Comparison of ENCODE assay signal across 16 cellular contexts in genomic region chr19:10736916-10737551, GRCh38. TPM values are rescaled to one million over a fixed set of nuclear protein-coding genes. Genes with fewer than 3 reads are reported as not detected.
DNase-seq lines count a peak whose midpoint lies in the region; ATAC-seq and TF ChIP-seq lines count a peak whose summit lies in the region.
"Had no signal": no experiment of that assay in that cellular context is flagged by ENCODE, and none has a peak within 500 bp of the region (broad histone marks: within the 10 kb centered on the region; RNA-seq: fewer than 3 reads in every experiment).

No MANE protein-coding gene starts in this region.

- ATAC-seq in heart right ventricle, result peak in 4 of 8 donors; percentile 15 to 30 (median 26)
- ATAC-seq: PC-3 had no signal

- H3K4me2 ChIP-seq in OCI-LY7 (ENCODE audit: low read length), result no peak overlapping the region
- no peak overlapping the region for H3K4me2 ChIP-seq in osteoblast (ENCODE audit: insufficient read depth, low read length)

- H3K4me1 ChIP-seq in CD8-positive, alpha-beta memory T cell (ENCODE audit: insufficient read depth, low read length), result peaks cover 15% of the 10 kb centered on the region
- H3K4me1 ChIP-seq in OCI-LY7 (ENCODE audit: insufficient read depth, low read length, poor library complexity, severe bottlenecking) (peaks cover 45% of the 10 kb centered on the region), heart right ventricle (peaks cover 0 to 79% (median 38%) of the 10 kb centered on the region in 9 donors), osteoblast (ENCODE audit: insufficient read depth, low read length) (no peaks in the 10 kb centered on the region)

- H3K27ac Mint-ChIP-seq in CD8-positive, alpha-beta memory T cell, result peak overlapping the region; percentile 39 to 88 (median 54)
- H3K27ac Mint-ChIP-seq: HFFc6 had no signal

- no peaks in the 10 kb centered on the region for H3K9me3 ChIP-seq in CD8-positive, alpha-beta memory T cell (ENCODE audit: low read length)
- H3K9me3 ChIP-seq in OCI-LY7 (ENCODE audit: low read length) (no peaks in the 10 kb centered on the region), heart right ventricle (peaks cover 0 to 14% (median 0%) of the 10 kb centered on the region in 11 donors), osteoblast (ENCODE audit: low read depth, low read length) (no peaks in the 10 kb centered on the region)

- H3K9me3 Mint-ChIP-seq in CD8-positive, alpha-beta memory T cell, result no peaks in the 10 kb centered on the region

- no peak for TF ChIP-seq CTCF in OCI-LY7 (conservative IDR thresholded peaks at IDR 0.05; ENCODE audit: low read length)
- no peak for TF ChIP-seq CTCF in heart right ventricle (IDR thresholded peaks at IDR 0.05)
- TF ChIP-seq CTCF in osteoblast (IDR thresholded peaks at IDR 0.05; ENCODE audit: extremely low read depth, low read depth, low read length), result no peak

- no peak overlapping the region for H3K4me3 ChIP-seq in CD8-positive, alpha-beta memory T cell (ENCODE audit: low read length)
- H3K4me3 ChIP-seq in OCI-LY7 (ENCODE audit: low read depth, low read length, poor library complexity, severe bottlenecking) (no peak overlapping the region), heart right ventricle (no peak overlapping the region), osteoblast (ENCODE audit: insufficient read depth, low read length) (no peak overlapping the region)

- H3K27me3 Mint-ChIP-seq in CD8-positive, alpha-beta memory T cell, result no peaks in the 10 kb centered on the region

- H3K4me3 Mint-ChIP-seq in CD8-positive, alpha-beta memory T cell, result no peak overlapping the region
- H3K4me3 Mint-ChIP-seq: HFFc6 had no signal

- peak overlapping the region; percentile 54 for H3K27ac ChIP-seq in CD8-positive, alpha-beta memory T cell (ENCODE audit: low read depth, low read length)
- H3K27ac ChIP-seq in OCI-LY7 (ENCODE audit: low read depth, low read length, poor library complexity, severe bottlenecking) (peak overlapping the region; percentile 15), heart right ventricle (peak overlapping the region in 7 of 10 donors; percentile 0 to 58 (median 41)), osteoblast (ENCODE audit: low read depth, low read length) (no peak overlapping the region)

- peaks cover 8% of the 10 kb centered on the region for H3K36me3 ChIP-seq in CD8-positive, alpha-beta memory T cell (ENCODE audit: insufficient read depth, low read length)
- H3K36me3 ChIP-seq in OCI-LY7 (ENCODE audit: insufficient read depth, low read length), result peaks cover 18% of the 10 kb centered on the region
- peaks cover 0 to 8% (median 0%) of the 10 kb centered on the region in 9 donors for H3K36me3 ChIP-seq in heart right ventricle
- no peaks in the 10 kb centered on the region for H3K36me3 ChIP-seq in osteoblast (ENCODE audit: insufficient read depth, low read length)

- H3K4me1 Mint-ChIP-seq in CD8-positive, alpha-beta memory T cell, result peaks cover 36 to 60% (median 46%) of the 10 kb centered on the region in 3 donors

- DNase-seq in CD8-positive, alpha-beta memory T cell, result no peak
- no peak for DNase-seq in OCI-LY7 (ENCODE audit: low spot score)
- no peak for DNase-seq in heart right ventricle
- DNase-seq in osteoblast (ENCODE audit: insufficient read length, low spot score, missing footprints), result peak; percentile 65
- no peak for DNase-seq in HPDE6-E6E7 (ENCODE audit: extremely low spot score)
- no peak for DNase-seq in NCI-H1417 treated with DMSO at 0.1 percent for 48 hours (lab: John Stamatoyannopoulos, UW)
- no peak for DNase-seq in activated CD4-positive, CD25-positive, alpha-beta regulatory T cell (lab: John Stamatoyannopoulos, UW)
- no peak for DNase-seq in posterior cingulate gyrus
- DNase-seq: activated CD4-positive, alpha-beta T cell treated with anti-CD3 and anti-CD28 coated beads, Interleukin-2, amount 50 U/mL, for 48 hours; COR-L47; dermis blood vessel endothelial cell; HFFc6; NCI-H1092; NCI-H446; PC-3; T-helper 2 cell had no signal

- no peaks in the 10 kb centered on the region for H3K9me2 ChIP-seq in OCI-LY7 (ENCODE audit: insufficient read depth, low read length)

- POLR2A ChIA-PET in CD8-positive, alpha-beta memory T cell (lab: Charles Lee), result no interaction called here
- POLR2A ChIA-PET in OCI-LY7 (lab: Charles Lee), result no interaction called here

- H4K20me1 ChIP-seq in OCI-LY7 (ENCODE audit: insufficient read depth, low read length) (peaks cover 3% of the 10 kb centered on the region; the same call in 1 of the 2 replicates), osteoblast (ENCODE audit: insufficient read depth, low read length) (peaks cover 41% of the 10 kb centered on the region)

- BruUV-seq in OCI-LY7 (replicated peaks; lab: Mats Ljungman, UMichigan), result no TSS peak

- H3K79me2 ChIP-seq in OCI-LY7 (ENCODE audit: insufficient read depth, low read depth, low read length), result peaks cover 95% of the 10 kb centered on the region
- peaks cover 90% of the 10 kb centered on the region for H3K79me2 ChIP-seq in osteoblast (ENCODE audit: insufficient read depth, low read length)

- no peaks in the 10 kb centered on the region for H3K27me3 ChIP-seq in CD8-positive, alpha-beta memory T cell (ENCODE audit: insufficient read depth, low read length, poor library complexity, severe bottlenecking)
- H3K27me3 ChIP-seq in heart right ventricle (no peaks in the 10 kb centered on the region), osteoblast (ENCODE audit: insufficient read depth, low read length) (no peaks in the 10 kb centered on the region)

- CTCF ChIA-PET in CD8-positive, alpha-beta memory T cell (lab: Charles Lee), result interaction anchor here (2.1 kb wide), 1 partner anchor 128 kb away, joined by 5 read pairs; no protein-coding TSS in a partner anchor
- CTCF ChIA-PET in OCI-LY7 (lab: Charles Lee; ENCODE audit: unreplicated experiment), result no interaction called here

- WGBS in heart right ventricle, 2 donors, result 70 to 71% methylated on average over 9 of the region's 9 CpGs

- intact Hi-C loops in OCI-LY7 (cut with micrococcal nuclease; ENCODE audit: unreplicated experiment) (no loop called here), heart right ventricle (cut with DNase I) (no loop called here), posterior cingulate gyrus (cut with DNase I) (no loop called here)

- H2AFZ ChIP-seq in OCI-LY7 (ENCODE audit: low read length) (no peak overlapping the region), osteoblast (ENCODE audit: low read length) (no peak overlapping the region)

- H3K36me3 Mint-ChIP-seq in CD8-positive, alpha-beta memory T cell, result peaks cover 0 to 33% (median 0%) of the 10 kb centered on the region in 3 donors

RNA-seq across cellular contexts. Expression of gene DNM2, which starts 19.2 kb away (rescaled TPM):
- total RNA-seq in CD8-positive, alpha-beta memory T cell, result 100 to 1,000 TPM; 154 to 165 TPM
- polyA plus RNA-seq in CD8-positive, alpha-beta memory T cell, result 105 TPM
- 108 and 139 TPM in 2 replicates for total RNA-seq in OCI-LY7 (2014; rRNA removed; shearing (Covaris generic))
- total RNA-seq in OCI-LY7 (2022) (165 and 180 TPM in 2 replicates), heart right ventricle (100 to 1,000 TPM; 118 to 206 (median 135) TPM), osteoblast (89.6 and 102 TPM in 2 replicates)
- 100 to 1,000 TPM in 1 of 2 donors, 10 to 100 TPM in 1; 78.9 to 110 TPM for polyA plus RNA-seq in heart right ventricle

RNA-seq across cellular contexts. Expression of gene QTRT1, which starts 35.8 kb away (rescaled TPM):
- 10 to 100 TPM; 76.1 to 80.1 TPM for total RNA-seq in CD8-positive, alpha-beta memory T cell
- polyA plus RNA-seq in CD8-positive, alpha-beta memory T cell, result 32.2 TPM
- 30.8 and 39.8 TPM in 2 replicates for total RNA-seq in OCI-LY7 (2014; rRNA removed; shearing (Covaris generic))
- total RNA-seq in OCI-LY7 (2022) (42.5 and 59.7 TPM in 2 replicates), heart right ventricle (10 to 100 TPM; 24.3 to 33.1 (median 26.5) TPM), osteoblast (34.0 and 36.5 TPM in 2 replicates)
- 10 to 100 TPM; 43.6 to 92.3 TPM for polyA plus RNA-seq in heart right ventricle
